13 cellular contexts compared by ENCODE assay signal in genomic region chrX:97597954-97598353, GRCh38.
A peak's percentile ranks its signal among the peaks of the same experiment; 100 is the strongest.
DNase-seq lines count a peak whose midpoint lies in the region; ATAC-seq lines count a peak whose summit lies in the region.
"Had no signal": no experiment of that assay in that cellular context is flagged by ENCODE, and none has a peak within 500 bp of the region (broad histone marks: within the 10 kb centered on the region; RNA-seq: fewer than 3 reads in every experiment).

No MANE protein-coding gene starts in this region.

- CTCF ChIA-PET in activated naive CD4-positive, alpha-beta T cell treated with anti-CD3 and anti-CD28 coated beads for 36 hours (lab: Charles Lee) = no interaction called here
- CTCF ChIA-PET in activated CD8-positive, alpha-beta memory T cell treated with anti-CD3 and anti-CD28 coated beads, Interleukin-2, amount 10 ng/mL, durations not matched to agents 7 days and 5 days (lab: Charles Lee) = no interaction called here

- H3K36me3 Mint-ChIP-seq in activated naive CD4-positive, alpha-beta T cell treated with anti-CD3 and anti-CD28 coated beads for 36 hours (ENCODE audit: low read depth) = no peaks in the 10 kb centered on the region
- H3K36me3 Mint-ChIP-seq in activated CD8-positive, alpha-beta memory T cell treated with anti-CD3 and anti-CD28 coated beads, Interleukin-2, amount 10 ng/mL, durations not matched to agents 7 days and 5 days = peaks cover 1% of the 10 kb centered on the region

- no peak overlapping the region for H3K9ac ChIP-seq in iPS-20b (ENCODE audit: low read depth, low read length)

- 0 out of 2 replicates have a peak overlapping the region, but pooled peaks have one; percentile 25 for H3K4me3 ChIP-seq in iPS-20b (ENCODE audit: low read length)
- H3K4me3 ChIP-seq: heart right ventricle, smooth muscle cell had no signal

- no peaks in the 10 kb centered on the region for H3K36me3 ChIP-seq in iPS-20b (ENCODE audit: insufficient read depth, low read depth, low read length)
- H3K36me3 ChIP-seq: heart right ventricle had no signal

- ATAC-seq in activated CD8-positive, alpha-beta memory T cell treated with anti-CD3 and anti-CD28 coated beads, Interleukin-2, amount 10 ng/mL, durations not matched to agents 7 days and 5 days = peak; percentile 69
- ATAC-seq in stimulated activated naive CD8-positive, alpha-beta T cell treated with anti-CD3 and anti-CD28 coated beads, Interleukin-15, amount 100 ng/mL, for 72 hours = peak; percentile 97
- ATAC-seq in GM19395 (IDR thresholded peaks at IDR 0.05; ENCODE audit: unreplicated experiment) = no peak
- ATAC-seq: heart right ventricle had no signal

- peak overlapping the region; percentile 19 for H3K4me3 Mint-ChIP-seq in activated naive CD4-positive, alpha-beta T cell treated with anti-CD3 and anti-CD28 coated beads for 36 hours
- H3K4me3 Mint-ChIP-seq in activated CD8-positive, alpha-beta memory T cell treated with anti-CD3 and anti-CD28 coated beads, Interleukin-2, amount 10 ng/mL, durations not matched to agents 7 days and 5 days = no peak overlapping the region
- peak overlapping the region in 1 of 2 donors; percentile 42 for H3K4me3 Mint-ChIP-seq in stimulated activated naive CD8-positive, alpha-beta T cell treated with anti-CD3 and anti-CD28 coated beads, Interleukin-15, amount 100 ng/mL, for 72 hours

- no peaks in the 10 kb centered on the region for H3K9me3 ChIP-seq in iPS-20b (ENCODE audit: insufficient read depth, low read depth, low read length)
- H3K9me3 ChIP-seq: heart right ventricle had no signal

- no peaks in the 10 kb centered on the region for H3K27me3 ChIP-seq in iPS-20b (ENCODE audit: insufficient read depth, low read length)
- H3K27me3 ChIP-seq: heart right ventricle had no signal

- peaks cover 18% of the 10 kb centered on the region; the same call in 1 of the 2 replicates for H3K4me1 ChIP-seq in iPS-20b (ENCODE audit: insufficient read depth, low read length)
- H3K4me1 ChIP-seq: heart right ventricle had no signal

- intact Hi-C loops in activated naive CD4-positive, alpha-beta T cell treated with anti-CD3 and anti-CD28 coated beads for 36 hours (cut with micrococcal nuclease) = loop anchor here (1.0 to 10.0 kb wide), 2 partner anchors 35 to 913 kb away; partner anchors contain the start of gene DIAPH2

- peaks cover 8% of the 10 kb centered on the region for H3K4me1 Mint-ChIP-seq in activated naive CD4-positive, alpha-beta T cell treated with anti-CD3 and anti-CD28 coated beads for 36 hours (ENCODE audit: low read depth)
- peaks cover 8% of the 10 kb centered on the region for H3K4me1 Mint-ChIP-seq in activated CD8-positive, alpha-beta memory T cell treated with anti-CD3 and anti-CD28 coated beads, Interleukin-2, amount 10 ng/mL, durations not matched to agents 7 days and 5 days
- peaks cover 8% of the 10 kb centered on the region for H3K4me1 Mint-ChIP-seq in stimulated activated naive CD8-positive, alpha-beta T cell treated with anti-CD3 and anti-CD28 coated beads, Interleukin-15, amount 100 ng/mL, for 72 hours

- DNase-seq in activated naive CD4-positive, alpha-beta T cell treated with anti-CD3 and anti-CD28 coated beads for 36 hours = peak; percentile 46
- no peak for DNase-seq in activated naive CD4-positive, alpha-beta T cell (lab: John Stamatoyannopoulos, UW)
- DNase-seq in activated CD8-positive, alpha-beta memory T cell treated with anti-CD3 and anti-CD28 coated beads, Interleukin-2, amount 10 ng/mL, durations not matched to agents 7 days and 5 days = peak; percentile 48
- DNase-seq in stimulated activated naive CD8-positive, alpha-beta T cell treated with anti-CD3 and anti-CD28 coated beads, Interleukin-15, amount 100 ng/mL, for 72 hours = peak; percentile 3 to 51
- DNase-seq in C1 segment of cervical spinal cord (lab: John Stamatoyannopoulos, UW) (no peak), 8988T (no peak)
- DNase-seq: activated effector memory CD4-positive, alpha-beta T cell treated with Interleukin-2 at 50 U/mL for 16 hours; heart right ventricle; NCI-H446 treated with DMSO at 0.1 percent for 48 hours; RPMI8226 had no signal

- no peaks in the 10 kb centered on the region for H3K27me3 Mint-ChIP-seq in activated naive CD4-positive, alpha-beta T cell treated with anti-CD3 and anti-CD28 coated beads for 36 hours (ENCODE audit: low read depth)
- H3K27me3 Mint-ChIP-seq in activated CD8-positive, alpha-beta memory T cell treated with anti-CD3 and anti-CD28 coated beads, Interleukin-2, amount 10 ng/mL, durations not matched to agents 7 days and 5 days = no peaks in the 10 kb centered on the region
- H3K27me3 Mint-ChIP-seq in stimulated activated naive CD8-positive, alpha-beta T cell treated with anti-CD3 and anti-CD28 coated beads, Interleukin-15, amount 100 ng/mL, for 72 hours = no peaks in the 10 kb centered on the region

- no peak overlapping the region for H3K27ac ChIP-seq in iPS-20b (ENCODE audit: low read length)
- H3K27ac ChIP-seq: heart right ventricle had no signal

- H3K27ac Mint-ChIP-seq in activated naive CD4-positive, alpha-beta T cell treated with anti-CD3 and anti-CD28 coated beads for 36 hours = peak overlapping the region; percentile 77
- peak overlapping the region; percentile 73 for H3K27ac Mint-ChIP-seq in activated CD8-positive, alpha-beta memory T cell treated with anti-CD3 and anti-CD28 coated beads, Interleukin-2, amount 10 ng/mL, durations not matched to agents 7 days and 5 days
- peak overlapping the region; percentile 96 to 97 for H3K27ac Mint-ChIP-seq in stimulated activated naive CD8-positive, alpha-beta T cell treated with anti-CD3 and anti-CD28 coated beads, Interleukin-15, amount 100 ng/mL, for 72 hours

- no peaks in the 10 kb centered on the region for H3K9me3 Mint-ChIP-seq in activated naive CD4-positive, alpha-beta T cell treated with anti-CD3 and anti-CD28 coated beads for 36 hours
- H3K9me3 Mint-ChIP-seq in activated CD8-positive, alpha-beta memory T cell treated with anti-CD3 and anti-CD28 coated beads, Interleukin-2, amount 10 ng/mL, durations not matched to agents 7 days and 5 days (ENCODE audit: low read depth) = no peaks in the 10 kb centered on the region
- no peaks in the 10 kb centered on the region for H3K9me3 Mint-ChIP-seq in stimulated activated naive CD8-positive, alpha-beta T cell treated with anti-CD3 and anti-CD28 coated beads, Interleukin-15, amount 100 ng/mL, for 72 hours

Comparison
In these comparisons a context has a peak if more than half of its experiments do, and no peak if none do; other contexts are left out.
1. DNase-seq: peak in activated naive CD4-positive, alpha-beta T cell treated with anti-CD3 and anti-CD28 coated beads for 36 hours (single experiment), activated CD8-positive, alpha-beta memory T cell treated with anti-CD3 and anti-CD28 coated beads, Interleukin-2, amount 10 ng/mL, durations not matched to agents 7 days and 5 days (single experiment) and stimulated activated naive CD8-positive, alpha-beta T cell treated with anti-CD3 and anti-CD28 coated beads, Interleukin-15, amount 100 ng/mL, for 72 hours (2 of 2); none in activated naive CD4-positive, alpha-beta T cell (0 of 4), C1 segment of cervical spinal cord (0 of 14) and 8988T (single experiment).
2. Peak in every context shown above with its lines, with median percentiles within 50 percentile points of each other: H3K27ac Mint-ChIP-seq.